ENCODE assay signal across 11 cellular contexts in genomic region chr4:75745192-75745591, GRCh38. TPM values are rescaled to one million over a fixed set of nuclear protein-coding genes. Genes with fewer than 3 reads are reported as not detected.
DNase-seq lines count a peak whose midpoint lies in the region; ATAC-seq and TF ChIP-seq lines count a peak whose summit lies in the region.
"Had no signal": no experiment of that assay in that cellular context is flagged by ENCODE, and none has a peak within 500 bp of the region (broad histone marks: within the 10 kb centered on the region; RNA-seq: fewer than 3 reads in every experiment).

No MANE protein-coding gene starts in this region.

- H3K27ac Mint-ChIP-seq in chondrocyte (ENCODE audit: unreplicated experiment), result peak overlapping the region; percentile 62
- H3K27ac Mint-ChIP-seq in stimulated activated memory B cell treated with anti-CD40 and anti-IgM and Interleukin-4, amounts not matched to agents 10 μg/mL and 1 μg/mL and 100 μg/mL, for 72 hours, result no peak overlapping the region
- H3K27ac Mint-ChIP-seq: activated T-cell treated with anti-CD3 and anti-CD28 coated beads, Interleukin-2, amount 50 U/mL, for 72 hours had no signal

- H3K27ac ChIP-seq in colonic mucosa, result no peak overlapping the region

- H3K27me3 Mint-ChIP-seq in chondrocyte (ENCODE audit: low read depth), result no peaks in the 10 kb centered on the region
- H3K27me3 Mint-ChIP-seq in stimulated activated memory B cell treated with anti-CD40 and anti-IgM and Interleukin-4, amounts not matched to agents 10 μg/mL and 1 μg/mL and 100 μg/mL, for 72 hours, result no peaks in the 10 kb centered on the region

- no peaks in the 10 kb centered on the region for H3K36me3 Mint-ChIP-seq in chondrocyte (ENCODE audit: low read depth)
- peaks cover 7% of the 10 kb centered on the region for H3K36me3 Mint-ChIP-seq in stimulated activated memory B cell treated with anti-CD40 and anti-IgM and Interleukin-4, amounts not matched to agents 10 μg/mL and 1 μg/mL and 100 μg/mL, for 72 hours

- H3K4me1 Mint-ChIP-seq in chondrocyte (ENCODE audit: low read depth), result peaks cover 33% of the 10 kb centered on the region
- H3K4me1 Mint-ChIP-seq in stimulated activated memory B cell treated with anti-CD40 and anti-IgM and Interleukin-4, amounts not matched to agents 10 μg/mL and 1 μg/mL and 100 μg/mL, for 72 hours, result peaks cover 19% of the 10 kb centered on the region

- H3K4me3 Mint-ChIP-seq in chondrocyte (ENCODE audit: unreplicated experiment), result no peak overlapping the region
- no peak overlapping the region for H3K4me3 Mint-ChIP-seq in stimulated activated memory B cell treated with anti-CD40 and anti-IgM and Interleukin-4, amounts not matched to agents 10 μg/mL and 1 μg/mL and 100 μg/mL, for 72 hours
- H3K4me3 Mint-ChIP-seq: activated T-cell treated with anti-CD3 and anti-CD28 coated beads, Interleukin-2, amount 50 U/mL, for 72 hours had no signal

- no peak overlapping the region for H3K9ac ChIP-seq in colonic mucosa (ENCODE audit: low read depth in 2 of 2, low read length in 2 of 2)

- ATAC-seq in left colon (peak; percentile 61), GM18873 (IDR thresholded peaks at IDR 0.05; ENCODE audit: low FRiP score, unreplicated experiment) (no peak)
- no peak for ATAC-seq in stimulated activated memory B cell treated with anti-CD40 and anti-IgM and Interleukin-4, amounts not matched to agents 10 μg/mL and 1 μg/mL and 100 μg/mL, for 72 hours
- ATAC-seq: activated T-cell treated with anti-CD3 and anti-CD28 coated beads, Interleukin-2, amount 50 U/mL, for 72 hours had no signal

- no peaks in the 10 kb centered on the region for H3K9me3 ChIP-seq in colonic mucosa

- H3K27me3 ChIP-seq in colonic mucosa, result no peaks in the 10 kb centered on the region

- H3K9me3 Mint-ChIP-seq in chondrocyte (ENCODE audit: low read depth), result no peaks in the 10 kb centered on the region
- H3K9me3 Mint-ChIP-seq in stimulated activated memory B cell treated with anti-CD40 and anti-IgM and Interleukin-4, amounts not matched to agents 10 μg/mL and 1 μg/mL and 100 μg/mL, for 72 hours, result peaks cover 3% of the 10 kb centered on the region
- H3K9me3 Mint-ChIP-seq: activated T-cell treated with anti-CD3 and anti-CD28 coated beads, Interleukin-2, amount 50 U/mL, for 72 hours had no signal

- intact Hi-C loops in left colon (cut with DNase I, micrococcal nuclease), result no loop called here
- intact Hi-C loops in colonic mucosa (cut with DNase I), result no loop called here

- no peak overlapping the region for H3K4me3 ChIP-seq in NB4 (ENCODE audit: low read depth, low read length)
- no peak overlapping the region for H3K4me3 ChIP-seq in colonic mucosa

- TF ChIP-seq POLR2A in NB4 (IDR thresholded peaks at IDR 0.05; ENCODE audit: extremely low read depth, insufficient read length), result no peak

- DNase-seq in AG08395 (ENCODE audit: low spot score) (peak; percentile 21), NB4 (ENCODE audit: low read depth) (peak; percentile 70), chondrocyte (ENCODE audit: low spot score) (no peak), left colon (no peak), colonic mucosa (no peak), amygdala (lab: John Stamatoyannopoulos, UW) (no peak)
- DNase-seq: activated T-cell treated with anti-CD3 and anti-CD28 coated beads, Interleukin-2, amount 50 U/mL, for 72 hours; KG1; NCI-H524 had no signal

- no peaks in the 10 kb centered on the region for H3K36me3 ChIP-seq in colonic mucosa

- no peak for TF ChIP-seq CTCF in NB4 (IDR thresholded peaks at IDR 0.05; ENCODE audit: low read depth, low read length)
- no peak for TF ChIP-seq CTCF in chondrocyte (IDR thresholded peaks at IDR 0.05)
- TF ChIP-seq CTCF in colonic mucosa (IDR thresholded peaks at IDR 0.05), result no peak

- no peaks in the 10 kb centered on the region for H3K4me1 ChIP-seq in colonic mucosa

RNA-seq across cellular contexts. Expression of gene USO1, which starts 20.8 kb away (rescaled TPM):
- total RNA-seq in chondrocyte, result 85.0 to 98.4 TPM (median 86.4 TPM) in 3 replicates
- total RNA-seq in left colon, result 10 to 100 TPM; 51.5 to 55.4 TPM
- total RNA-seq in colonic mucosa, result 10 to 100 TPM; 54.7 to 63.0 TPM

Comparison
In these comparisons a context has a peak if more than half of its experiments do, and no peak if none do; other contexts are left out.
1. DNase-seq: peak in AG08395 (single experiment) and NB4 (single experiment); none in chondrocyte (single experiment), left colon (0 of 2), colonic mucosa (single experiment) and amygdala (0 of 56).